In genomic region chr4:7852568-7853185, GRCh38 we compare ENCODE assay signal across 11 cellular contexts.
DNase-seq lines count a peak whose midpoint lies in the region; ATAC-seq, FAIRE-seq and TF ChIP-seq lines count a peak whose summit lies in the region.
"Had no signal": no experiment of that assay in that cellular context is flagged by ENCODE, and none has a peak within 500 bp of the region (broad histone marks: within the 10 kb centered on the region; RNA-seq: fewer than 3 reads in every experiment).

No MANE protein-coding gene starts in this region.

- dilution Hi-C loops in keratinocyte (cut with MboI; ENCODE audit: extremely low pct_ligation_motif_present, low sequenced_read_pairs) = no loop called here

- H3K9me3 ChIP-seq in keratinocyte (ENCODE audit: control insufficient read depth, low read depth, low read length) (no peaks in the 10 kb centered on the region), Peyer's patch (no peaks in the 10 kb centered on the region)
- H3K9me3 ChIP-seq in CD8-positive, alpha-beta T cell (ENCODE audit: low read length) = no peaks in the 10 kb centered on the region

- peaks cover 30% of the 10 kb centered on the region for H3K4me1 ChIP-seq in ACC112 (ENCODE audit: control insufficient read depth, insufficient read depth, low read length, unreplicated experiment)
- H3K4me1 ChIP-seq in keratinocyte (ENCODE audit: control insufficient read depth, extremely low read depth, insufficient read depth, low read length) = no peaks in the 10 kb centered on the region
- H3K4me1 ChIP-seq in Peyer's patch = no peaks in the 10 kb centered on the region
- peaks cover 44% of the 10 kb centered on the region for H3K4me1 ChIP-seq in CD8-positive, alpha-beta T cell (ENCODE audit: insufficient read depth, low read length)

- intact Hi-C loops in CD8-positive, alpha-beta T cell (cut with DNase I, micrococcal nuclease) = no loop called here

- no peak overlapping the region for H3K4me2 ChIP-seq in keratinocyte (ENCODE audit: control insufficient read depth, extremely low read depth, insufficient read depth, low read depth, low read length)

- H3K27me3 Mint-ChIP-seq in CD8-positive, alpha-beta T cell (ENCODE audit: low read depth) = no peaks in the 10 kb centered on the region

- peaks cover 55% of the 10 kb centered on the region for H3K79me2 ChIP-seq in ACC112 (ENCODE audit: control insufficient read depth, insufficient read depth, low read length, unreplicated experiment)
- peaks cover 18% of the 10 kb centered on the region for H3K79me2 ChIP-seq in keratinocyte (ENCODE audit: control insufficient read depth, insufficient read depth, low read length)

- peak overlapping the region; percentile 84 to 86 for H3K27ac Mint-ChIP-seq in activated naive CD4-positive, alpha-beta T cell treated with anti-CD3 and anti-CD28 coated beads, Interleukin-2, amount 50 U/mL, for 72 hours
- no peak overlapping the region for H3K27ac Mint-ChIP-seq in CD8-positive, alpha-beta T cell

- TF ChIP-seq CTCF in keratinocyte (optimal IDR thresholded peaks at IDR 0.05 in 1 of 3, IDR thresholded peaks at IDR 0.05 in 1 of 3, conservative IDR thresholded peaks at IDR 0.05 in 1 of 3; ENCODE audit: extremely low read depth in 1 of 3, insufficient read depth in 2 of 3, low read length in 3 of 3) (no peak), Peyer's patch (IDR thresholded peaks at IDR 0.05) (no peak)
- TF ChIP-seq CTCF in CD8-positive, alpha-beta T cell (IDR thresholded peaks at IDR 0.05) = no peak

- peak in 1 of 2 donors; percentile 7 for ATAC-seq in activated naive CD4-positive, alpha-beta T cell treated with anti-CD3 and anti-CD28 coated beads, Interleukin-2, amount 50 U/mL, for 72 hours
- ATAC-seq in HG03095 (IDR thresholded peaks at IDR 0.05; ENCODE audit: unreplicated experiment) = no peak
- no peak for ATAC-seq in CD8-positive, alpha-beta T cell

- H3K9me3 Mint-ChIP-seq in activated naive CD4-positive, alpha-beta T cell treated with anti-CD3 and anti-CD28 coated beads, Interleukin-2, amount 50 U/mL, for 72 hours = no peaks in the 10 kb centered on the region
- no peaks in the 10 kb centered on the region for H3K9me3 Mint-ChIP-seq in CD8-positive, alpha-beta T cell

- H3K9ac ChIP-seq in keratinocyte (ENCODE audit: control insufficient read depth, extremely low read depth, insufficient read depth, low read length) = no peak overlapping the region

- CTCF ChIA-PET in CD8-positive, alpha-beta T cell (lab: Charles Lee) = no interaction called here

- peak; percentile 13 for FAIRE-seq in keratinocyte (lab: Jason Lieb, UNC)
- FAIRE-seq: D721Med, islet of Langerhans had no signal

- no peaks in the 10 kb centered on the region for H4K20me1 ChIP-seq in keratinocyte (ENCODE audit: control insufficient read depth, extremely low read depth, insufficient read depth, low read length)

- H3K27me3 ChIP-seq in ACC112 (ENCODE audit: insufficient read depth, low read length) = no peaks in the 10 kb centered on the region
- no peaks in the 10 kb centered on the region for H3K27me3 ChIP-seq in keratinocyte (ENCODE audit: control insufficient read depth, extremely low read depth, insufficient read depth, low read length)
- H3K27me3 ChIP-seq in Peyer's patch = no peaks in the 10 kb centered on the region
- no peaks in the 10 kb centered on the region for H3K27me3 ChIP-seq in CD8-positive, alpha-beta T cell (ENCODE audit: insufficient read depth, low read length)

- no peak overlapping the region for H2AFZ ChIP-seq in ACC112 (ENCODE audit: low read length, unreplicated experiment)
- no peak overlapping the region for H2AFZ ChIP-seq in keratinocyte (ENCODE audit: control insufficient read depth, low read length)

- no peak overlapping the region for H3K4me3 ChIP-seq in ACC112 (ENCODE audit: low read depth, low read length)
- no peak overlapping the region for H3K4me3 ChIP-seq in keratinocyte (ENCODE audit: control insufficient read depth in 2 of 3, extremely low read depth in 1 of 3, insufficient read depth in 2 of 3, low read depth in 1 of 3, low read length in 3 of 3)
- H3K4me3 ChIP-seq in Peyer's patch = no peak overlapping the region
- no peak overlapping the region for H3K4me3 ChIP-seq in CD8-positive, alpha-beta T cell (ENCODE audit: low read depth, low read length)

- H3K9me1 ChIP-seq in keratinocyte (ENCODE audit: control insufficient read depth, extremely low read depth, insufficient read depth, low read length) = no peaks in the 10 kb centered on the region

- H3K4me1 Mint-ChIP-seq in CD8-positive, alpha-beta T cell (ENCODE audit: low read depth) = peaks cover 64% of the 10 kb centered on the region

- TF ChIP-seq POLR2A in Peyer's patch (IDR thresholded peaks at IDR 0.05) = no peak

- POLR2A ChIA-PET in CD8-positive, alpha-beta T cell (lab: Charles Lee) = no interaction called here

- H3K36me3 ChIP-seq in ACC112 (ENCODE audit: insufficient read depth, low read length) (peaks cover 58% of the 10 kb centered on the region), keratinocyte (ENCODE audit: control insufficient read depth in 2 of 2, extremely low read depth in 1 of 2, insufficient read depth in 2 of 2, low read length in 2 of 2) (peaks cover 11 to 17% of the 10 kb centered on the region in 2 experiments), Peyer's patch (peaks cover 0 to 10% (median 0%) of the 10 kb centered on the region in 3 donors)
- H3K36me3 ChIP-seq in CD8-positive, alpha-beta T cell (ENCODE audit: insufficient read depth, low read length) = no peaks in the 10 kb centered on the region

- peak; percentile 94 for DNase-seq in Daoy (ENCODE audit: low read depth)
- DNase-seq in activated naive CD4-positive, alpha-beta T cell treated with anti-CD3 and anti-CD28 coated beads, Interleukin-2, amount 50 U/mL, for 72 hours (ENCODE audit: low spot score in 2 of 2) = no peak
- no peak for DNase-seq in keratinocyte (ENCODE audit: low read depth, low spot score)
- DNase-seq in NCI-H446 (lab: John Stamatoyannopoulos, UW) = no peak
- no peak for DNase-seq in Peyer's patch
- DNase-seq in CD8-positive, alpha-beta T cell = no peak
- DNase-seq: NCI-H2171 had no signal

- H3K36me3 Mint-ChIP-seq in activated naive CD4-positive, alpha-beta T cell treated with anti-CD3 and anti-CD28 coated beads, Interleukin-2, amount 50 U/mL, for 72 hours = peaks cover 0 to 78% of the 10 kb centered on the region in 2 donors
- peaks cover 7% of the 10 kb centered on the region for H3K36me3 Mint-ChIP-seq in CD8-positive, alpha-beta T cell

- H3K4me3 Mint-ChIP-seq in CD8-positive, alpha-beta T cell = no peak overlapping the region

- H3K27ac ChIP-seq in ACC112 (ENCODE audit: low read depth, low read length) (peak overlapping the region; percentile 15; the same call in 1 of the 2 replicates), keratinocyte (ENCODE audit: control insufficient read depth, insufficient read depth, low read length) (no peak overlapping the region), Peyer's patch (no peak overlapping the region)
- H3K27ac ChIP-seq in CD8-positive, alpha-beta T cell (ENCODE audit: low read depth, low read length) = no peak overlapping the region
